In the genomic region with DNA sequence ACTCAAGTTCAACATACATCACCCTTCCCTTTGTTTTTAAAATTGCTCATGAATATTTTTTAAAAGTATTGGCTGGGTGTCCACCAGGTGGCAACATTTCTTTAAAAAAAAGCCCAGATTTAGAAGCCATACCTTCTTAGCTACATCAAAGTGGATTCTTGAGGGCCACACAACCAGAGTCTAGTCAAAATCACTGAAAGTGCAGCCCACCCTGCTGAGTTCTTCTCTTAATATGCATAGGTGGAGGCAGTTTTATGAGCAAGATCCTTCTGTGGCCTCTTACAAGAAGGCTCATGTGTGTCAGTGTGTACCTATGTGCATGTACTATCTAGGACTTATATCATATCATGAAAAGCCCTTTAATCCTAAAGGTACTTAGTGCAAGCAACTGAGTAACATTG, we compare ENCODE assay signal across 8 cellular contexts. TPM values are rescaled to one million over a fixed set of nuclear protein-coding genes. Genes with fewer than 3 reads are reported as not detected.
DNase-seq lines count a peak whose midpoint lies in the region; ATAC-seq, FAIRE-seq and TF ChIP-seq lines count a peak whose summit lies in the region.

No MANE protein-coding gene starts in this region.

- H3K36me3 ChIP-seq in astrocyte (ENCODE audit: insufficient read depth, low read length): no peaks in the 10 kb centered on the region

- no peaks in the 10 kb centered on the region for H3K9me3 Mint-ChIP-seq in astrocyte (ENCODE audit: unreplicated experiment)

- peak overlapping the region; percentile 70 for H3K27ac ChIP-seq in astrocyte (ENCODE audit: low read depth, low read length)

- peak; percentile 56 for ATAC-seq in left colon
- no peak for ATAC-seq in HG03378 (IDR thresholded peaks at IDR 0.05; ENCODE audit: unreplicated experiment)
- no peak for ATAC-seq in HG03139 (IDR thresholded peaks at IDR 0.05; ENCODE audit: unreplicated experiment)

- H3K4me1 Mint-ChIP-seq in astrocyte (ENCODE audit: low read depth, unreplicated experiment): peaks cover 13% of the 10 kb centered on the region

- TF ChIP-seq CTCF in astrocyte (IDR thresholded peaks at IDR 0.05; ENCODE audit: insufficient read depth, low read depth, low read length): peak; percentile 55

- H4K20me1 ChIP-seq in astrocyte (ENCODE audit: insufficient read depth, low read length): no peaks in the 10 kb centered on the region

- peak overlapping the region; percentile 57 for H3K4me2 ChIP-seq in astrocyte (ENCODE audit: low read length)

- intact Hi-C loops in left colon (cut with DNase I, micrococcal nuclease): loop anchor here in 1 of 2 donors (5.0 to 10.0 kb wide), 2 partner anchors 262 to 495 kb away; no protein-coding TSS in a partner anchor

- no peaks in the 10 kb centered on the region for H3K36me3 Mint-ChIP-seq in astrocyte (ENCODE audit: low read depth, unreplicated experiment)

- no peak for FAIRE-seq in astrocyte (lab: Jason Lieb, UNC)

- no peak overlapping the region for H2AFZ ChIP-seq in astrocyte (ENCODE audit: low read depth, low read length)

- H3K9me3 ChIP-seq in astrocyte (ENCODE audit: insufficient read depth, low read depth, low read length): no peaks in the 10 kb centered on the region

- DNase-seq in SIG-M5 treated with dmso at 0.1 percent for 504 hours (lab: John Stamatoyannopoulos, UW; ENCODE audit: unreplicated experiment) (peak; percentile 44), SIG-M5 (lab: John Stamatoyannopoulos, UW) (no peak), NCI-H146 (lab: John Stamatoyannopoulos, UW) (peak; percentile 70), astrocyte (ENCODE audit: low read depth) (no peak), left colon (no peak)
- no peak for DNase-seq in stimulated activated CD4-positive, alpha-beta T cell treated with anti-CD3 and anti-CD28 coated beads, Interleukin-4, amount 100 ng/mL, for 4 hours

- peak overlapping the region; percentile 84 for H3K27ac Mint-ChIP-seq in astrocyte (ENCODE audit: unreplicated experiment)

- H3K4me3 Mint-ChIP-seq in astrocyte (ENCODE audit: unreplicated experiment): no peak overlapping the region

- peaks cover 23% of the 10 kb centered on the region for H3K4me1 ChIP-seq in astrocyte (ENCODE audit: insufficient read depth, low read length)

- no peaks in the 10 kb centered on the region for H3K27me3 Mint-ChIP-seq in astrocyte (ENCODE audit: low read depth, unreplicated experiment)

- H3K9ac ChIP-seq in astrocyte (ENCODE audit: low read length): peak overlapping the region; percentile 25

- H3K4me3 ChIP-seq in astrocyte (ENCODE audit: insufficient read depth, low read depth, low read length): no peak overlapping the region

- no peaks in the 10 kb centered on the region for H3K79me2 ChIP-seq in astrocyte (ENCODE audit: insufficient read depth, low read length)

- H3K27me3 ChIP-seq in astrocyte (ENCODE audit: insufficient read depth, low read length): no peaks in the 10 kb centered on the region

RNA-seq across cellular contexts. Expression of gene GNG12, which starts 16.9 kb away (rescaled TPM):
- total RNA-seq in astrocyte (96.8 and 101 TPM in 2 replicates), left colon (100 to 1,000 TPM; 146 to 162 TPM)

Comparison
In these comparisons a context has a peak if more than half of its experiments do, and no peak if none do; other contexts are left out.
1. DNase-seq: peak in SIG-M5 treated with dmso at 0.1 percent for 504 hours (single experiment) and NCI-H146 (single experiment); none in SIG-M5 (single experiment), astrocyte (single experiment), left colon (0 of 2) and stimulated activated CD4-positive, alpha-beta T cell treated with anti-CD3 and anti-CD28 coated beads, Interleukin-4, amount 100 ng/mL, for 4 hours (0 of 2).